8 cellular contexts compared by ENCODE assay signal in genomic region chr6:169723200-169723909, GRCh38. TPM values are rescaled to one million over a fixed set of nuclear protein-coding genes. Genes with fewer than 3 reads are reported as not detected.
A peak's percentile ranks its signal among the peaks of the same experiment; 100 is the strongest.
DNase-seq lines count a peak whose midpoint lies in the region; ATAC-seq, FAIRE-seq and TF ChIP-seq lines count a peak whose summit lies in the region.

No MANE protein-coding gene starts in this region.

- H3K36me3 ChIP-seq in bronchial epithelial cell (ENCODE audit: control insufficient read depth, insufficient read depth, low read length), result no peaks in the 10 kb centered on the region
- H3K36me3 ChIP-seq in small intestine (ENCODE audit: control insufficient read depth in 2 of 2, insufficient read depth in 2 of 2, low read length in 2 of 2), result no peaks in the 10 kb centered on the region

- H3K4me3 ChIP-seq in Jurkat, Clone E6-1 (ENCODE audit: low read length), result peak overlapping the region; percentile 55
- peak overlapping the region; percentile 73 for H3K4me3 ChIP-seq in WI38 (ENCODE audit: low read depth, low read length)
- peak overlapping the region; percentile 64 for H3K4me3 ChIP-seq in bronchial epithelial cell (ENCODE audit: low read depth, low read length)
- peak overlapping the region; percentile 90 to 99 for H3K4me3 ChIP-seq in small intestine (ENCODE audit: low read depth in 1 of 2, low read length in 2 of 2)

- TF ChIP-seq CTCF in WI38 (IDR thresholded peaks at IDR 0.05; ENCODE audit: low read depth, low read length) (no peak), bronchial epithelial cell (IDR thresholded peaks at IDR 0.05; ENCODE audit: insufficient read depth, low read length, severe bottlenecking) (no peak)

- H3K4me1 ChIP-seq in small intestine (ENCODE audit: control insufficient read depth in 2 of 2, insufficient read depth in 1 of 2, low read depth in 1 of 2, low read length in 1 of 2), result peaks cover 2 to 3% of the 10 kb centered on the region in 2 donors

- FAIRE-seq in bronchial epithelial cell (lab: Jason Lieb, UNC) (no peak), small intestine (lab: Jason Lieb, UNC) (no peak)

- WGBS in small intestine, 3 donors, result 0 to 1% (median 0%) methylated on average over 50 to 70 of the region's 70 CpGs

- peak; percentile 38 for ATAC-seq in GM21528 (IDR thresholded peaks at IDR 0.05; ENCODE audit: low FRiP score, unreplicated experiment)

- no peaks in the 10 kb centered on the region for H3K9me3 ChIP-seq in small intestine (ENCODE audit: control insufficient read depth, low read depth)

- DNase-seq in ELR (ENCODE audit: low read depth) (peak; percentile 64), bronchial epithelial cell (ENCODE audit: low read depth) (peak; percentile 39), inferior parietal cortex (ENCODE audit: extremely low spot score) (peak; percentile 66), small intestine (peak; percentile 56), H4 (ENCODE audit: low spot score) (no peak)
- DNase-seq in Jurkat, Clone E6-1 (ENCODE audit: low read depth, low spot score), result peak; percentile 55

- H3K27ac ChIP-seq in small intestine (ENCODE audit: low read depth in 1 of 2, low read length in 1 of 2), result peak overlapping the region; percentile 87 to 98

- H3K27me3 ChIP-seq in bronchial epithelial cell (ENCODE audit: control insufficient read depth, insufficient read depth, low read length) (no peaks in the 10 kb centered on the region), small intestine (ENCODE audit: control insufficient read depth in 2 of 2, insufficient read depth in 2 of 2, low read length in 2 of 2) (no peaks in the 10 kb centered on the region)

RNA-seq across cellular contexts. Expression of gene PHF10, which starts 0.9 kb away (rescaled TPM):
- 69.0 TPM for polyA plus RNA-seq in Jurkat, Clone E6-1 (2012; ENCODE audit: insufficient read depth, insufficient read length)
- total RNA-seq in bronchial epithelial cell, result 13.4 and 14.0 TPM in 2 replicates
- 10 to 100 TPM; 23.5 to 39.5 (median 33.8) TPM for polyA plus RNA-seq in small intestine
- total RNA-seq in H4 (2014; rRNA removed; shearing (Covaris generic)), result 12.1 and 12.6 TPM in 2 replicates

RNA-seq across cellular contexts. Expression of gene C6orf120, which starts 21.4 kb away (rescaled TPM):
- polyA plus RNA-seq in Jurkat, Clone E6-1 (2012; ENCODE audit: insufficient read depth, insufficient read length), result 11.3 TPM
- total RNA-seq in bronchial epithelial cell, result 17.4 and 17.6 TPM in 2 replicates
- 10 to 100 TPM in 1 of 3 donors, 1 to 10 TPM in 2; 8.4 to 12.3 (median 8.7) TPM for polyA plus RNA-seq in small intestine
- total RNA-seq in H4 (2014; rRNA removed; shearing (Covaris generic)), result 17.2 and 17.6 TPM in 2 replicates

RNA-seq across cellular contexts. Expression of gene WDR27, which starts 21.5 kb away (rescaled TPM):
- 25.0 TPM for polyA plus RNA-seq in Jurkat, Clone E6-1 (2012; ENCODE audit: insufficient read depth, insufficient read length)
- 16.8 and 21.8 TPM in 2 replicates for total RNA-seq in bronchial epithelial cell
- polyA plus RNA-seq in small intestine, result 10 to 100 TPM in 1 of 3 donors, 1 to 10 TPM in 2; 9.7 to 19.7 (median 9.7) TPM
- total RNA-seq in H4 (2014; rRNA removed; shearing (Covaris generic)), result 3.7 and 5.0 TPM in 2 replicates

RNA-seq across cellular contexts. Expression of gene DYNLT2, which starts 28.0 kb away (rescaled TPM):
- polyA plus RNA-seq in Jurkat, Clone E6-1 (2012; ENCODE audit: insufficient read depth, insufficient read length), result 5.6 TPM
- total RNA-seq in bronchial epithelial cell, result 1.0 and 1.1 TPM in 2 replicates
- polyA plus RNA-seq in small intestine, result 1 to 10 TPM in 2 of 3 donors, under 1 TPM in 1; 0.89 to 1.6 (median 1.4) TPM
- 0.50 and 1.3 TPM in 2 replicates for total RNA-seq in H4 (2014; rRNA removed; shearing (Covaris generic))

RNA-seq across cellular contexts. Expression of gene ERMARD, which starts 28.1 kb away (rescaled TPM):
- 18.6 TPM for polyA plus RNA-seq in Jurkat, Clone E6-1 (2012; ENCODE audit: insufficient read depth, insufficient read length)
- 25.1 and 25.8 TPM in 2 replicates for total RNA-seq in bronchial epithelial cell
- polyA plus RNA-seq in small intestine, result 10 to 100 TPM; 20.5 to 55.9 (median 41.9) TPM
- 13.4 and 22.9 TPM in 2 replicates for total RNA-seq in H4 (2014; rRNA removed; shearing (Covaris generic))
